7 cellular contexts compared by ENCODE assay signal in genomic region chr5:143588121-143588520, GRCh38.
DNase-seq lines count a peak whose midpoint lies in the region; ATAC-seq and TF ChIP-seq lines count a peak whose summit lies in the region.
"Not testable (repeated sequence)": the region's sequence is repeated elsewhere in the genome, so short reads cannot be mapped to it uniquely, and the experiment has no call there.

No MANE protein-coding gene starts in this region.

- CTCF ChIA-PET in activated B cell treated with CpG ODN at 0.5 μM for 24 hours (lab: Charles Lee); activated CD4-positive, alpha-beta memory T cell treated with anti-CD3 and anti-CD28 coated beads for 36 hours (lab: Charles Lee): not testable (repeated sequence)

- peak overlapping the region; percentile 35 for H3K27ac Mint-ChIP-seq in activated B cell treated with CpG ODN at 0.5 μM for 24 hours
- H3K27ac Mint-ChIP-seq in activated CD4-positive, alpha-beta memory T cell treated with anti-CD3 and anti-CD28 coated beads for 36 hours: peak overlapping the region; percentile 20
- H3K27ac Mint-ChIP-seq in activated naive CD8-positive, alpha-beta T cell: peak overlapping the region; percentile 5
- not testable (repeated sequence) for H3K27ac Mint-ChIP-seq in stimulated activated naive B cell treated with anti-CD40 and anti-IgM and Interleukin-4, amounts not matched to agents 10 μg/mL and 1 μg/mL and 100 μg/mL, for 72 hours

- H3K27me3 Mint-ChIP-seq in activated B cell treated with CpG ODN at 0.5 μM for 24 hours; activated CD4-positive, alpha-beta memory T cell treated with anti-CD3 and anti-CD28 coated beads for 36 hours; activated T-cell treated with anti-CD3 and anti-CD28 coated beads, Interleukin-2, amount 50 U/mL, for 4 hours (ENCODE audit: low read depth); activated naive CD8-positive, alpha-beta T cell; stimulated activated naive B cell treated with anti-CD40 and anti-IgM and Interleukin-4, amounts not matched to agents 10 μg/mL and 1 μg/mL and 100 μg/mL, for 72 hours: not testable (repeated sequence)

- H3K4me3 Mint-ChIP-seq in activated B cell treated with CpG ODN at 0.5 μM for 24 hours; activated CD4-positive, alpha-beta memory T cell treated with anti-CD3 and anti-CD28 coated beads for 36 hours; activated T-cell treated with anti-CD3 and anti-CD28 coated beads, Interleukin-2, amount 50 U/mL, for 4 hours; activated naive CD8-positive, alpha-beta T cell; stimulated activated naive B cell treated with anti-CD40 and anti-IgM and Interleukin-4, amounts not matched to agents 10 μg/mL and 1 μg/mL and 100 μg/mL, for 72 hours: not testable (repeated sequence)

- not testable (repeated sequence) for H3K36me3 Mint-ChIP-seq in activated B cell treated with CpG ODN at 0.5 μM for 24 hours (ENCODE audit: low read depth); activated CD4-positive, alpha-beta memory T cell treated with anti-CD3 and anti-CD28 coated beads for 36 hours; activated T-cell treated with anti-CD3 and anti-CD28 coated beads, Interleukin-2, amount 50 U/mL, for 4 hours (ENCODE audit: insufficient read depth); activated naive CD8-positive, alpha-beta T cell
- peaks cover 7 to 14% of the 10 kb centered on the region in 2 donors for H3K36me3 Mint-ChIP-seq in stimulated activated naive B cell treated with anti-CD40 and anti-IgM and Interleukin-4, amounts not matched to agents 10 μg/mL and 1 μg/mL and 100 μg/mL, for 72 hours

- peak; percentile 59 for ATAC-seq in activated B cell treated with CpG ODN at 0.5 μM for 24 hours (ENCODE audit: low read depth)
- peak; percentile 74 to 77 for ATAC-seq in activated T-cell treated with anti-CD3 and anti-CD28 coated beads, Interleukin-2, amount 50 U/mL, for 4 hours
- ATAC-seq in stimulated activated naive B cell treated with anti-CD40 and anti-IgM and Interleukin-4, amounts not matched to agents 10 μg/mL and 1 μg/mL and 100 μg/mL, for 72 hours (replicated peaks): peak; percentile 76 to 82

- not testable (repeated sequence) for H3K9me3 Mint-ChIP-seq in activated B cell treated with CpG ODN at 0.5 μM for 24 hours; activated CD4-positive, alpha-beta memory T cell treated with anti-CD3 and anti-CD28 coated beads for 36 hours; activated T-cell treated with anti-CD3 and anti-CD28 coated beads, Interleukin-2, amount 50 U/mL, for 4 hours; activated naive CD8-positive, alpha-beta T cell (ENCODE audit: low read depth)
- peaks cover 6 to 18% of the 10 kb centered on the region in 2 donors for H3K9me3 Mint-ChIP-seq in stimulated activated naive B cell treated with anti-CD40 and anti-IgM and Interleukin-4, amounts not matched to agents 10 μg/mL and 1 μg/mL and 100 μg/mL, for 72 hours

- TF ChIP-seq CTCF in activated B cell treated with CpG ODN at 0.5 μM for 24 hours (IDR thresholded peaks at IDR 0.05): not testable (repeated sequence)

- intact Hi-C loops in activated B cell treated with CpG ODN at 0.5 μM for 24 hours (cut with micrococcal nuclease): loop anchor here (5.0 kb wide), 1 partner anchor 151 kb away; no protein-coding TSS in a partner anchor
- intact Hi-C loops in activated CD4-positive, alpha-beta memory T cell treated with anti-CD3 and anti-CD28 coated beads for 36 hours (cut with micrococcal nuclease): loop anchor here (5.0 kb wide), 1 partner anchor 156 kb away; no protein-coding TSS in a partner anchor

- POLR2A ChIA-PET in activated B cell treated with CpG ODN at 0.5 μM for 24 hours (lab: Charles Lee): interaction anchor here (0.6 kb wide), 1 partner anchor 29 kb away, joined by 3 read pairs; no protein-coding TSS in a partner anchor
- POLR2A ChIA-PET in activated CD4-positive, alpha-beta memory T cell treated with anti-CD3 and anti-CD28 coated beads for 36 hours (lab: Charles Lee): not testable (repeated sequence)

- DNase-seq in NCI-H82 (lab: John Stamatoyannopoulos, UW): peak; percentile 15
- DNase-seq in activated B cell treated with CpG ODN at 0.5 μM for 24 hours; activated CD4-positive, alpha-beta memory T cell treated with anti-CD3 and anti-CD28 coated beads for 36 hours; activated T-cell treated with anti-CD3 and anti-CD28 coated beads, Interleukin-2, amount 50 U/mL, for 4 hours: not testable (repeated sequence)
- DNase-seq in stimulated activated CD4-positive, alpha-beta T cell treated with anti-CD3 and anti-CD28 coated beads, Interleukin-15, amount 100 ng/mL, for 24 hours: peak; percentile 21
- peak; percentile 20 for DNase-seq in stimulated activated naive B cell treated with anti-CD40 and anti-IgM and Interleukin-4, amounts not matched to agents 10 μg/mL and 1 μg/mL and 100 μg/mL, for 72 hours

- peaks cover 53% of the 10 kb centered on the region for H3K4me1 Mint-ChIP-seq in activated B cell treated with CpG ODN at 0.5 μM for 24 hours
- H3K4me1 Mint-ChIP-seq in activated CD4-positive, alpha-beta memory T cell treated with anti-CD3 and anti-CD28 coated beads for 36 hours (ENCODE audit: low read depth): peaks cover 50% of the 10 kb centered on the region
- H3K4me1 Mint-ChIP-seq in activated T-cell treated with anti-CD3 and anti-CD28 coated beads, Interleukin-2, amount 50 U/mL, for 4 hours (ENCODE audit: low read depth): peaks cover 31% of the 10 kb centered on the region
- peaks cover 34% of the 10 kb centered on the region for H3K4me1 Mint-ChIP-seq in activated naive CD8-positive, alpha-beta T cell (ENCODE audit: low read depth)
- peaks cover 34 to 57% of the 10 kb centered on the region in 2 donors for H3K4me1 Mint-ChIP-seq in stimulated activated naive B cell treated with anti-CD40 and anti-IgM and Interleukin-4, amounts not matched to agents 10 μg/mL and 1 μg/mL and 100 μg/mL, for 72 hours
